In genomic region chr19:44575116-44575700, GRCh38 we compare ENCODE assay signal across 19 cellular contexts.
"Had no signal": no experiment of that assay in that cellular context is flagged by ENCODE, and none has a peak within 500 bp of the region (broad histone marks: within the 10 kb centered on the region; RNA-seq: fewer than 3 reads in every experiment).

No MANE protein-coding gene starts in this region.

- H3K27ac Mint-ChIP-seq: activated CD4-positive, alpha-beta memory T cell treated with anti-CD3 and anti-CD28 coated beads, Interleukin-2, amount 10 ng/mL, durations not matched to agents 7 days and 5 days; activated CD4-positive, alpha-beta T cell treated with anti-CD3 and anti-CD28 coated beads for 36 hours; activated naive CD8-positive, alpha-beta T cell treated with anti-CD3 and anti-CD28 coated beads, Interleukin-2, amount 10 ng/mL, durations not matched to agents 7 days and 5 days; neural progenitor cell; T-cell had no signal

- H3K27me3 Mint-ChIP-seq: activated CD4-positive, alpha-beta memory T cell treated with anti-CD3 and anti-CD28 coated beads, Interleukin-2, amount 10 ng/mL, durations not matched to agents 7 days and 5 days; activated CD4-positive, alpha-beta T cell treated with anti-CD3 and anti-CD28 coated beads for 36 hours; activated naive CD8-positive, alpha-beta T cell treated with anti-CD3 and anti-CD28 coated beads, Interleukin-2, amount 10 ng/mL, durations not matched to agents 7 days and 5 days had no signal

- H3K4me3 Mint-ChIP-seq: activated CD4-positive, alpha-beta memory T cell treated with anti-CD3 and anti-CD28 coated beads, Interleukin-2, amount 10 ng/mL, durations not matched to agents 7 days and 5 days; activated CD4-positive, alpha-beta T cell treated with anti-CD3 and anti-CD28 coated beads for 36 hours; activated naive CD8-positive, alpha-beta T cell treated with anti-CD3 and anti-CD28 coated beads, Interleukin-2, amount 10 ng/mL, durations not matched to agents 7 days and 5 days; neural progenitor cell; T-cell had no signal

- H3K9me3 Mint-ChIP-seq: activated naive CD8-positive, alpha-beta T cell treated with anti-CD3 and anti-CD28 coated beads, Interleukin-2, amount 10 ng/mL, durations not matched to agents 7 days and 5 days had no signal

- DNase-seq: activated CD4-positive, alpha-beta memory T cell treated with anti-CD3 and anti-CD28 coated beads, Interleukin-2, amount 10 ng/mL, durations not matched to agents 7 days and 5 days; activated CD4-positive, alpha-beta T cell treated with anti-CD3 and anti-CD28 coated beads for 36 hours; activated naive CD8-positive, alpha-beta T cell treated with anti-CD3 and anti-CD28 coated beads, Interleukin-2, amount 10 ng/mL, durations not matched to agents 7 days and 5 days; brain microvascular endothelial cell; cortex of kidney; effector CD8-positive, alpha-beta T cell; heart left ventricle; left colon; lower lobe of right lung; midbrain; pancreas; sigmoid colon; spleen; stimulated activated CD4-positive, alpha-beta T cell treated with anti-CD3 and anti-CD28 coated beads, Interleukin-1b, Interleukin-23, amount 100 ng/mL, for 48 hours; stomach; T-cell; T-helper 9 cell; upper lobe of right lung had no signal

- H3K4me1 Mint-ChIP-seq: activated CD4-positive, alpha-beta memory T cell treated with anti-CD3 and anti-CD28 coated beads, Interleukin-2, amount 10 ng/mL, durations not matched to agents 7 days and 5 days; activated CD4-positive, alpha-beta T cell treated with anti-CD3 and anti-CD28 coated beads for 36 hours had no signal

- H3K36me3 Mint-ChIP-seq: activated naive CD8-positive, alpha-beta T cell treated with anti-CD3 and anti-CD28 coated beads, Interleukin-2, amount 10 ng/mL, durations not matched to agents 7 days and 5 days; neural progenitor cell; T-cell had no signal
